ENCODE assay signal across 8 cellular contexts in the genomic region with DNA sequence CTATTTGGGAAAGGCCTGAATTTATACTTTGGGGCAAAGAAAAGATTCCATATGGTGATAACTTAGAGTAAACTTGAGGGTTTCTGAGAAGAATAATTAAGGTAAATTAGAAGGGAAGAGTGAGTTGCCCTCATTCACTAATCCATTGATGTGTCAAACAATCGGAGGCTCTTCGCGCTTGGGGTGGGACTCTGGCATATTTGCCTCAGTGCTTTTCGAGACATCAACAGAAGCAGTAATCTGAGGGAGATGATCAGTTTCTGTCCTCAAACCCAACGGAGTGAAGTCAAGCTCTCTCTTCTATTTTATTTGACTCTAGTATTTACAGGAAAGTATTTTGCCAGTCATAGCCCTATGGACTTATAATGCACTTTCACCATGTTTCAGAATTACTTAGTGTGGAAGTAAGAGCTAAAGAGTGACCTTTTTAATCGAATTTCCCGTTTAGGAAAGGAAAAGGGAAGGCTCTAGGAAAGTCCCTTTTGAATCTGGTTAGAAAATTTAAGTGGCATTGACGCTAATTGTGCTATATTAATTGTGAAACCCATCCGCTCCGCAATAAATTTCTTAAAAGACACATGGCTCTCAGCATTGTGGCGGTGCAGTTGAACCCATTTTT. TPM values are rescaled to one million over a fixed set of nuclear protein-coding genes. Genes with fewer than 3 reads are reported as not detected.
DNase-seq lines count a peak whose midpoint lies in the region; TF ChIP-seq lines count a peak whose summit lies in the region.

No MANE protein-coding gene starts in this region.

- in situ Hi-C loops in HAP-1 (cut with MboI; ENCODE audit: low sequenced_read_pairs) (no loop called here), GM13976 (cut with MboI; ENCODE audit: low sequenced_read_pairs, unreplicated experiment) (no loop called here)

- DNase-seq in HAP-1 (ENCODE audit: low spot score in 2 of 2) (peak in 1 of 2 experiments; percentile 34), fibroblast of the aortic adventitia (ENCODE audit: low read depth) (peak; percentile 15), retinal pigment epithelial cell (ENCODE audit: low read depth) (no peak), islet precursor cell (no peak), GM13976 (ENCODE audit: low spot score) (no peak), NCI-H187 treated with DMSO at 0.1 percent for 48 hours (lab: John Stamatoyannopoulos, UW) (no peak), NCI-H146 (lab: John Stamatoyannopoulos, UW) (no peak)

- peaks cover 2% of the 10 kb centered on the region; the same call in 1 of the 2 replicates for H3K9me3 ChIP-seq in HAP-1

- H3K4me3 ChIP-seq in HAP-1 (peak overlapping the region; percentile 99), fibroblast of the aortic adventitia (ENCODE audit: low read depth, low read length) (peak overlapping the region; percentile 98), retinal pigment epithelial cell (ENCODE audit: low read length) (peak overlapping the region; percentile 100)

- H3K27me3 ChIP-seq in HAP-1 (ENCODE audit: low read depth), result no peaks in the 10 kb centered on the region

- H3K4me1 Mint-ChIP-seq in T-helper 1 cell treated with Interleukin-12 subunit alpha and Interleukin-12 subunit beta and Interleukin-4 antibody, amounts not matched to agents 30 μg/mL and 1 μg/mL, for 36 hours (ENCODE audit: low read depth), result peaks cover 30% of the 10 kb centered on the region

- no peaks in the 10 kb centered on the region for H3K9me3 Mint-ChIP-seq in T-helper 1 cell treated with Interleukin-12 subunit alpha and Interleukin-12 subunit beta and Interleukin-4 antibody, amounts not matched to agents 30 μg/mL and 1 μg/mL, for 36 hours

- H3K4me1 ChIP-seq in HAP-1, result peaks cover 9% of the 10 kb centered on the region

- peaks cover 18% of the 10 kb centered on the region for H3K36me3 Mint-ChIP-seq in T-helper 1 cell treated with Interleukin-12 subunit alpha and Interleukin-12 subunit beta and Interleukin-4 antibody, amounts not matched to agents 30 μg/mL and 1 μg/mL, for 36 hours (ENCODE audit: low read depth)

- peak overlapping the region; percentile 90 for H3K27ac Mint-ChIP-seq in T-helper 1 cell treated with Interleukin-12 subunit alpha and Interleukin-12 subunit beta and Interleukin-4 antibody, amounts not matched to agents 30 μg/mL and 1 μg/mL, for 36 hours

- no peak for TF ChIP-seq CTCF in fibroblast of the aortic adventitia (IDR thresholded peaks at IDR 0.05; ENCODE audit: insufficient read depth, low read length)
- TF ChIP-seq CTCF in retinal pigment epithelial cell (conservative IDR thresholded peaks at IDR 0.05; ENCODE audit: low read depth, low read length), result no peak
- TF ChIP-seq CTCF in GM13976 (IDR thresholded peaks at IDR 0.05; ENCODE audit: borderline replicate concordance, control extremely low read depth, extremely low read depth, insufficient read depth, missing control alignments), result no peak

- no peaks in the 10 kb centered on the region for H3K27me3 Mint-ChIP-seq in T-helper 1 cell treated with Interleukin-12 subunit alpha and Interleukin-12 subunit beta and Interleukin-4 antibody, amounts not matched to agents 30 μg/mL and 1 μg/mL, for 36 hours (ENCODE audit: low read depth)

- H3K36me3 ChIP-seq in HAP-1 (replicated peaks), result peaks cover 23% of the 10 kb centered on the region

- H3K4me3 Mint-ChIP-seq in T-helper 1 cell treated with Interleukin-12 subunit alpha and Interleukin-12 subunit beta and Interleukin-4 antibody, amounts not matched to agents 30 μg/mL and 1 μg/mL, for 36 hours, result peak overlapping the region; percentile 89

RNA-seq across cellular contexts. Expression of gene RAB10, which starts 1.3 kb away (rescaled TPM):
- total RNA-seq in fibroblast of the aortic adventitia (ENCODE audit: low replicate concordance), result 234 and 357 TPM in 2 replicates

RNA-seq across cellular contexts. Expression of gene KIF3C, which starts 52.9 kb away (rescaled TPM):
- total RNA-seq in fibroblast of the aortic adventitia (ENCODE audit: low replicate concordance), result 10.8 and 11.8 TPM in 2 replicates
